In the genomic region with DNA sequence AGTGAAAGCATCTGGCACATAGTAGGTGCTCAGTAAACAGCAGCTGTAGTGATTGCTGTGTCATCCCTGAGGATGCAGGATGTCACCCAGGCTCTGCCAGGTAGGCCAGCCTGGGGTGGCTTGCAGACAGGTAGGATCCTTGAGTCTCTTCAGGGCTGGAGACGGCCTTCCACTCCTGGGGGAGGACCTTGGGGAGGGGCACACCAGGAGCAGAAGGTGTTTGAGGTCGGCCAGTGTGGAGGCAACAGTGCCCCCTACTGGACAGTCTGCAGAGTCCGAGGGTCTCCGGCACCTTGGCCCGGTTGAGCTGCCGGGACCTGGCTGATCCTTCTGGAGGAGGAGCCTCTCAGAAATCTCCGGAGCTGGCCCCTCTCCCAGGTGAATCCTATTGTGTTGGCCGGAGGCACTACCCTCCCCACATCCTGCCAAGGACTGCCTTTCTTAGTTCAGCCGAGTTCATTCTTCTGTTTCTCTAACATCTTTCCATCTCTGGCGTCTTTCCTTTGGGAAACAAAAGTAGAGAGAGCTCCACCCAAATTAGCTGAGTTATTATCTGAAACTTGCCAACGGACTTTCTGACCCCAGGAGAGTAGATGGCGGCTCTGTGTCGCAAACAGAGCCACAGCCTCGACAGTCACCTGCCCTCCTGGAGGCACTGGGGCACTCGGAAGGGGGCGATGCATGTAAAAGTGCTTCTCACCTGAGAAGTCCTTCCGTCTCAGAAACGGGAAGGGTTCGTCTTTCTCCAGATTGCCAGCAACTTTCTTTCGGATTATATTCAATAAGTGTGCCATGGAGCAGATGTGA, we compare ENCODE assay signal across 8 cellular contexts. TPM values are rescaled to one million over a fixed set of nuclear protein-coding genes. Genes with fewer than 3 reads are reported as not detected.
DNase-seq lines count a peak whose midpoint lies in the region; TF ChIP-seq lines count a peak whose summit lies in the region.

No MANE protein-coding gene starts in this region.

- H3K27me3 ChIP-seq in adrenal gland (peaks cover 10% of the 10 kb centered on the region), iPS-18a (ENCODE audit: control insufficient read depth, insufficient read depth, low read length) (peaks cover 12% of the 10 kb centered on the region)

- peak; percentile 22 for DNase-seq in SIG-M5 treated with dmso at 0.1 percent for 504 hours (lab: John Stamatoyannopoulos, UW; ENCODE audit: unreplicated experiment)
- DNase-seq in SIG-M5 (lab: John Stamatoyannopoulos, UW) = no peak
- peak; percentile 48 for DNase-seq in NCI-H146 (lab: John Stamatoyannopoulos, UW)
- DNase-seq in adrenal gland = peak in 5 of 7 donors; percentile 25 to 49 (median 27)
- DNase-seq in stimulated activated CD4-positive, alpha-beta T cell treated with anti-CD3 and anti-CD28 coated beads, Interleukin-4, amount 100 ng/mL, for 24 hours = peak; percentile 37
- no peak for DNase-seq in HPDE6-E6E7 (ENCODE audit: extremely low spot score)
- no peak for DNase-seq in NCI-H1105 (lab: John Stamatoyannopoulos, UW)

- H3K4me1 ChIP-seq in adrenal gland (replicated peaks in 1 of 2) (no peaks in the 10 kb centered on the region), iPS-18a (ENCODE audit: control insufficient read depth, low read depth, low read length) (peaks cover 19% of the 10 kb centered on the region)

- H3K9ac ChIP-seq in iPS-18a (ENCODE audit: low read length) = peak overlapping the region; percentile 59

- H3K4me3 ChIP-seq in adrenal gland (no peak overlapping the region), iPS-18a (ENCODE audit: low read length) (peak overlapping the region; percentile 57)

- peak in 5 of 6 experiments; percentile 23 to 57 (median 46) for TF ChIP-seq CTCF in adrenal gland (IDR thresholded peaks at IDR 0.05)

- no peak overlapping the region for H3K27ac ChIP-seq in adrenal gland
- H3K27ac ChIP-seq in iPS-18a (ENCODE audit: low read length) = peak overlapping the region; percentile 56

- intact Hi-C loops in adrenal gland (cut with DNase I) = no loop called here

- H3K9me3 ChIP-seq in adrenal gland (replicated peaks in 1 of 3) (no peaks in the 10 kb centered on the region), iPS-18a (ENCODE audit: control insufficient read depth, low read depth, low read length) (no peaks in the 10 kb centered on the region)

- 26 to 44% (median 39%) methylated on average over 20 of the region's 20 CpGs for WGBS in adrenal gland, 4 donors

- H3K36me3 ChIP-seq in adrenal gland (replicated peaks in 1 of 2) (no peaks in the 10 kb centered on the region), iPS-18a (ENCODE audit: control insufficient read depth, low read depth, low read length) (no peaks in the 10 kb centered on the region)

- no peak for TF ChIP-seq POLR2A in adrenal gland (IDR thresholded peaks at IDR 0.05)

RNA-seq across cellular contexts. Expression of gene CLMN, which starts 41.9 kb away (rescaled TPM):
- total RNA-seq in adrenal gland = 1 to 10 TPM; 4.3 to 9.5 (median 5.4) TPM
- 1 to 10 TPM; 2.7 to 2.9 (median 2.9) TPM for polyA plus RNA-seq in adrenal gland

Comparison
In these comparisons a context has a peak if more than half of its experiments do, and no peak if none do; other contexts are left out.
1. DNase-seq: peak in SIG-M5 treated with dmso at 0.1 percent for 504 hours (single experiment), NCI-H146 (single experiment), adrenal gland (5 of 7) and stimulated activated CD4-positive, alpha-beta T cell treated with anti-CD3 and anti-CD28 coated beads, Interleukin-4, amount 100 ng/mL, for 24 hours (single experiment); none in SIG-M5 (single experiment), HPDE6-E6E7 (single experiment) and NCI-H1105 (single experiment).